In genomic region chr4:119454491-119455270, GRCh38 we compare ENCODE assay signal across 8 cellular contexts.
DNase-seq lines count a peak whose midpoint lies in the region; ATAC-seq and TF ChIP-seq lines count a peak whose summit lies in the region.
"Not testable (repeated sequence)": the region's sequence is repeated elsewhere in the genome, so short reads cannot be mapped to it uniquely, and the experiment has no call there.

No MANE protein-coding gene starts in this region.

- H2BK5ac ChIP-seq in trophoblast cell (ENCODE audit: low read depth, low read length, poor library complexity) = not testable (repeated sequence)

- peak; percentile 80 for TF ChIP-seq POLR2A in transverse colon (IDR thresholded peaks at IDR 0.05)

- H3K27me3 ChIP-seq in SU-DHL-6 (ENCODE audit: low read length); adipocyte (replicated peaks; ENCODE audit: control insufficient read depth, insufficient read depth, low read length); trophoblast cell (ENCODE audit: insufficient read depth, low read length); transverse colon: not testable (repeated sequence)

- H3K9me2 ChIP-seq in SU-DHL-6 (replicated peaks; ENCODE audit: insufficient read depth, low read length) = not testable (repeated sequence)

- not testable (repeated sequence) for H3K36me3 ChIP-seq in SU-DHL-6 (ENCODE audit: low read length); adipocyte (ENCODE audit: control insufficient read depth, insufficient read depth, low read length, severe bottlenecking); trophoblast cell (ENCODE audit: control insufficient read depth in 1 of 2, insufficient read depth in 2 of 2, low read length in 2 of 2); transverse colon

- H2AFZ ChIP-seq in SU-DHL-6 (ENCODE audit: low read depth, low read length, severe bottlenecking) = not testable (repeated sequence)
- peak overlapping the region; percentile 57 for H2AFZ ChIP-seq in trophoblast cell (ENCODE audit: insufficient read depth, low read length, poor library complexity)

- H3F3A ChIP-seq in SU-DHL-6 (ENCODE audit: insufficient read depth) = not testable (repeated sequence)

- intact Hi-C loops in cardiac septum (cut with DNase I); transverse colon (cut with DNase I; ENCODE audit: low total_unique reads): not testable (repeated sequence)

- TF ChIP-seq CTCF in GM12875 (IDR thresholded peaks at IDR 0.05; ENCODE audit: borderline replicate concordance, insufficient read depth, low read depth, low read length) (0 out of 2 replicates have a peak, but pooled peaks have one; percentile 18), transverse colon (IDR thresholded peaks at IDR 0.05) (peak in 2 of 5 experiments; percentile 12 to 61)
- not testable (repeated sequence) for TF ChIP-seq CTCF in SU-DHL-6 (IDR thresholded peaks at IDR 0.05; ENCODE audit: insufficient read depth, low read length, poor library complexity, severe bottlenecking)

- not testable (repeated sequence) for H3K14ac ChIP-seq in trophoblast cell (ENCODE audit: low read length)

- WGBS in trophoblast cell (ENCODE audit: extremely low coverage, insufficient coverage, insufficient read length) = no CpG with 5 or more reads among the region's 80 CpGs
- 1% methylated on average over 39 of the region's 80 CpGs; no CpG with 5 or more reads in 1 of the 2 donors for WGBS in transverse colon (ENCODE audit: low coverage in 1 of 2), 2 donors

- not testable (repeated sequence) for H3K23ac ChIP-seq in trophoblast cell (ENCODE audit: low read length)

- H3K4ac ChIP-seq in trophoblast cell (ENCODE audit: low read depth, low read length) = peak overlapping the region; percentile 85

- H4K20me1 ChIP-seq in SU-DHL-6 (ENCODE audit: low read depth, low read length) = not testable (repeated sequence)

- H4K12ac ChIP-seq in trophoblast cell (ENCODE audit: low read depth, low read length) = not testable (repeated sequence)

- not testable (repeated sequence) for H3K9me3 ChIP-seq in SU-DHL-6 (ENCODE audit: insufficient read depth, low read length); adipocyte (ENCODE audit: control insufficient read depth, low read length); trophoblast cell (ENCODE audit: insufficient read depth, low read depth, low read length); transverse colon

- H3K4me2 ChIP-seq in SU-DHL-6 (ENCODE audit: low read depth, low read length, poor library complexity, severe bottlenecking) (peak overlapping the region; percentile 55), trophoblast cell (ENCODE audit: low read length) (peak overlapping the region; percentile 97)

- H2BK120ac ChIP-seq in trophoblast cell (ENCODE audit: insufficient read depth, low read length, poor library complexity) = peak overlapping the region; percentile 75

- H4K91ac ChIP-seq in trophoblast cell (ENCODE audit: low read depth, low read length) = peak overlapping the region; percentile 72

- H2BK12ac ChIP-seq in trophoblast cell (ENCODE audit: low read length) = not testable (repeated sequence)

- H3K4me3 ChIP-seq in GM12875 (ENCODE audit: low read depth, low read length) (peak overlapping the region; percentile 78), SU-DHL-6 (ENCODE audit: insufficient read depth, low read length, poor library complexity, severe bottlenecking) (peak overlapping the region; percentile 52), adipocyte (ENCODE audit: low read length) (peak overlapping the region; percentile 85), trophoblast cell (ENCODE audit: low read depth, low read length) (peak overlapping the region; percentile 90), transverse colon (peak overlapping the region; percentile 47 to 92 (median 78))

- H3K9ac ChIP-seq in SU-DHL-6 (ENCODE audit: low read length) = peak overlapping the region; percentile 59
- H3K9ac ChIP-seq in adipocyte (ENCODE audit: low read length) = peak overlapping the region; percentile 94
- H3K9ac ChIP-seq in trophoblast cell (ENCODE audit: low read length) = peak overlapping the region; percentile 94

- TF ChIP-seq EP300 in transverse colon (IDR thresholded peaks at IDR 0.05; ENCODE audit: low read depth) = peak; percentile 67

- H3K79me2 ChIP-seq in SU-DHL-6 (ENCODE audit: insufficient read depth, low read length); trophoblast cell (ENCODE audit: control insufficient read depth, insufficient read depth, low read length, poor library complexity): not testable (repeated sequence)

- H2AK5ac ChIP-seq in trophoblast cell (ENCODE audit: low read length) = not testable (repeated sequence)

- DNase-seq in NCI-H1417 (lab: John Stamatoyannopoulos, UW) = peak; percentile 94 to 97 (median 96)
- DNase-seq in adipocyte (ENCODE audit: low read depth) = peak; percentile 95
- peak; percentile 97 for DNase-seq in cardiac septum (ENCODE audit: low spot score)
- peak; percentile 97 to 99 for DNase-seq in trophoblast cell
- peak; percentile 95 for DNase-seq in transverse colon

- ATAC-seq in HG02763 (IDR thresholded peaks at IDR 0.05; ENCODE audit: unreplicated experiment) = peak; percentile 100

- H4K8ac ChIP-seq in trophoblast cell (ENCODE audit: low read depth, low read length) = peak overlapping the region; percentile 91

- in situ Hi-C loops in transverse colon (cut with MboI; ENCODE audit: low pct_ligation_motif_present in 1 of 4, low pct_unique_long_range_greater_than_20kb in 1 of 4, low sequenced_read_pairs in 3 of 4) = not testable (repeated sequence)

- not testable (repeated sequence) for H3K79me1 ChIP-seq in trophoblast cell (ENCODE audit: low read length)

- H3K27ac ChIP-seq in SU-DHL-6 (ENCODE audit: low read depth, low read length) = peak overlapping the region; percentile 64
- H3K27ac ChIP-seq in trophoblast cell (ENCODE audit: low read depth, low read length) = peak overlapping the region; percentile 72
- H3K27ac ChIP-seq in transverse colon = peak overlapping the region; percentile 88 to 95 (median 94)

- H3K18ac ChIP-seq in trophoblast cell (ENCODE audit: low read length) = peak overlapping the region; percentile 20

- not testable (repeated sequence) for H3K4me1 ChIP-seq in adipocyte (ENCODE audit: control insufficient read depth, insufficient read depth, low read length); trophoblast cell (ENCODE audit: control insufficient read depth in 1 of 2, insufficient read depth in 2 of 2, low read length in 2 of 2)
- H3K4me1 ChIP-seq in transverse colon = peaks cover 0 to 11% (median 0%) of the 10 kb centered on the region in 4 donors

Comparison
In these comparisons a context has a peak if more than half of its experiments do, and no peak if none do; other contexts are left out.
1. Peak in every context shown above with its lines: DNase-seq, ATAC-seq, H3K4me3 ChIP-seq and H3K27ac ChIP-seq.